10 cellular contexts compared by ENCODE assay signal in genomic region chr6:155201461-155202226, GRCh38.
A peak's percentile ranks its signal among the peaks of the same experiment; 100 is the strongest.
DNase-seq lines count a peak whose midpoint lies in the region; ATAC-seq, FAIRE-seq and TF ChIP-seq lines count a peak whose summit lies in the region.
"Had no signal": no experiment of that assay in that cellular context is flagged by ENCODE, and none has a peak within 500 bp of the region (broad histone marks: within the 10 kb centered on the region; RNA-seq: fewer than 3 reads in every experiment).

No MANE protein-coding gene starts in this region.

- peak; percentile 64 for DNase-seq in NCI-H1105 treated with DMSO at 0.1 percent for 48 hours (lab: John Stamatoyannopoulos, UW)
- no peak for DNase-seq in NCI-H1105 (lab: John Stamatoyannopoulos, UW)
- DNase-seq in NCI-H2227 (lab: John Stamatoyannopoulos, UW; ENCODE audit: unreplicated experiment): peak; percentile 87
- DNase-seq in fibroblast of mammary gland (ENCODE audit: low read depth): peak; percentile 65
- DNase-seq in urothelium cell line (ENCODE audit: low spot score): peak; percentile 54
- no peak for DNase-seq in activated effector memory CD4-positive, alpha-beta T cell treated with Interleukin-2 at 50 U/mL for 16 hours
- DNase-seq in amniotic stem cell (lab: John Stamatoyannopoulos, UW): no peak
- DNase-seq: T-helper 2 cell had no signal

- H3K4me3 ChIP-seq in fibroblast of mammary gland (ENCODE audit: control insufficient read depth, low read depth, low read length): no peak overlapping the region

- no peak for FAIRE-seq in urothelium cell line (lab: Jason Lieb, UNC)
- FAIRE-seq: A204.1 had no signal

- ATAC-seq in HG03135 (IDR thresholded peaks at IDR 0.05; ENCODE audit: unreplicated experiment): no peak

- no peak for TF ChIP-seq CTCF in fibroblast of mammary gland (conservative IDR thresholded peaks at IDR 0.05; ENCODE audit: control insufficient read depth, insufficient read depth, low read depth, low read length)

Comparison
In these comparisons a context has a peak if more than half of its experiments do, and no peak if none do; other contexts are left out.
1. DNase-seq: peak in NCI-H1105 treated with DMSO at 0.1 percent for 48 hours (single experiment), NCI-H2227 (single experiment), fibroblast of mammary gland (single experiment) and urothelium cell line (single experiment); none in NCI-H1105 (single experiment), activated effector memory CD4-positive, alpha-beta T cell treated with Interleukin-2 at 50 U/mL for 16 hours (single experiment) and amniotic stem cell (single experiment).